In the genomic region with DNA sequence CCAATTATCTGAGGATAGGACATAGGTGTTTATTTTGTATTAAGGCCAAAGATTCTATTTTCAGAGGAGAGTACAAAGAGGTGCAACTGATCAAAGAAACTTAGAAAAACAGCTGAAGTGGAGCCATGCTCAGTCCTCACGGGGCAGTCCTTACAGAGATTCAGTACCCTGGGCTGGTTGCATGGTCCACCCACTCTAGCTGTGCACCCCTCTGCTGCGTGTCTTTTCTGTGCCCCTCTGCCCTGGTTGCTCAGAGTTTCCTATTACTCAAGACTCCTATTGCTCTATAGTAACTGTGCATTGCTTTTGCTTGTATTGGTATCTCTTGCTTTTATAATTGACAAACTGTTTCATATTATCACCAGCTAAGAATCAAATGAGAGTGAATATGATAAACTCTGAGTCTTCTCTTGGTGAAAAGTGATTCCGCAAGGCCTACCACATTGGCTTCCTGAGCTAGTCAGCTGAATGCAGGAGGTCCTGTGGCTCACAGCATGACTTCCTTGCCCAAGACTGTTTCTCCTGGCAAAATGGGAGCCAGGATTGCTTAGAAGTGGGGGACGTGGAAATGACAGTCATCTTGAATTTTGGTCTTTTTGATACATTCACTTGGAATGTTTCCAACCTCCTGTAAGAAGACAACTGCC, we compare ENCODE assay signal across 20 cellular contexts.
DNase-seq lines count a peak whose midpoint lies in the region; ATAC-seq and FAIRE-seq lines count a peak whose summit lies in the region.
"Had no signal": no experiment of that assay in that cellular context is flagged by ENCODE, and none has a peak within 500 bp of the region (broad histone marks: within the 10 kb centered on the region; RNA-seq: fewer than 3 reads in every experiment).

No MANE protein-coding gene starts in this region.

- no peak overlapping the region for H3K27ac ChIP-seq in mesenchymal stem cell (ENCODE audit: low read length, poor library complexity, severe bottlenecking)
- H3K27ac ChIP-seq: ascending aorta, heart right ventricle had no signal

- H2BK15ac ChIP-seq in mesenchymal stem cell (ENCODE audit: low read depth, poor library complexity, severe bottlenecking) = no peak overlapping the region

- H3K27me3 Mint-ChIP-seq in T-helper 2 cell treated with Interferon-gamma antibody and Interleukin-4, amounts not matched to agents 5 μg/mL and 100 μg/mL, for 36 hours (ENCODE audit: low read depth) = no peaks in the 10 kb centered on the region
- H3K27me3 Mint-ChIP-seq: activated B cell treated with CpG ODN at 0.5 μM for 24 hours; IgD-negative memory B cell; stimulated activated naive B cell treated with anti-CD40 and anti-IgM and Interleukin-4, amounts not matched to agents 10 μg/mL and 1 μg/mL and 100 μg/mL, for 72 hours had no signal

- WGBS in mesenchymal stem cell = 78% methylated on average over 3 of the region's 4 CpGs

- H3K27ac Mint-ChIP-seq in activated naive CD4-positive, alpha-beta T cell treated with anti-CD3 and anti-CD28 coated beads, Interleukin-2, amount 50 U/mL, for 72 hours = peak overlapping the region; percentile 53 to 57
- H3K27ac Mint-ChIP-seq in T-helper 2 cell treated with Interferon-gamma antibody and Interleukin-4, amounts not matched to agents 5 μg/mL and 100 μg/mL, for 36 hours = peak overlapping the region; percentile 56
- H3K27ac Mint-ChIP-seq: activated B cell treated with CpG ODN at 0.5 μM for 24 hours; stimulated activated naive B cell treated with anti-CD40 and anti-IgM and Interleukin-4, amounts not matched to agents 10 μg/mL and 1 μg/mL and 100 μg/mL, for 72 hours had no signal

- H3K4me2 ChIP-seq in mesenchymal stem cell (ENCODE audit: low read length, poor library complexity, severe bottlenecking) = no peak overlapping the region

- peaks cover 18% of the 10 kb centered on the region for H3K4me1 Mint-ChIP-seq in T-helper 2 cell treated with Interferon-gamma antibody and Interleukin-4, amounts not matched to agents 5 μg/mL and 100 μg/mL, for 36 hours (ENCODE audit: low read depth)
- H3K4me1 Mint-ChIP-seq: activated B cell treated with CpG ODN at 0.5 μM for 24 hours had no signal

- ATAC-seq in activated naive CD4-positive, alpha-beta T cell treated with anti-CD3 and anti-CD28 coated beads, Interleukin-2, amount 50 U/mL, for 72 hours = peak; percentile 68 to 70
- ATAC-seq: heart right ventricle; stimulated activated naive B cell treated with anti-CD40 and anti-IgM and Interleukin-4, amounts not matched to agents 10 μg/mL and 1 μg/mL and 100 μg/mL, for 72 hours had no signal

- no peak overlapping the region for H2BK5ac ChIP-seq in mesenchymal stem cell (ENCODE audit: low read depth, low read length, poor library complexity, severe bottlenecking)

- H3K4me3 Mint-ChIP-seq in T-helper 2 cell treated with Interferon-gamma antibody and Interleukin-4, amounts not matched to agents 5 μg/mL and 100 μg/mL, for 36 hours = no peak overlapping the region
- H3K4me3 Mint-ChIP-seq: activated B cell treated with CpG ODN at 0.5 μM for 24 hours; IgD-negative memory B cell; stimulated activated naive B cell treated with anti-CD40 and anti-IgM and Interleukin-4, amounts not matched to agents 10 μg/mL and 1 μg/mL and 100 μg/mL, for 72 hours had no signal

- no peaks in the 10 kb centered on the region for H3K9me3 ChIP-seq in mesenchymal stem cell (ENCODE audit: control insufficient read depth, low read length)
- H3K9me3 ChIP-seq: HAP-1 had no signal

- no peak overlapping the region for H2BK120ac ChIP-seq in mesenchymal stem cell (ENCODE audit: low read depth, low read length)

- H3K4ac ChIP-seq in mesenchymal stem cell (ENCODE audit: low read depth in 1 of 2, low read length in 2 of 2) = no peak overlapping the region

- no peak overlapping the region for H2BK12ac ChIP-seq in mesenchymal stem cell (ENCODE audit: low read length in 2 of 2)

- no peaks in the 10 kb centered on the region for H3K27me3 ChIP-seq in mesenchymal stem cell (ENCODE audit: control insufficient read depth in 1 of 2, insufficient read depth in 1 of 2, low read length in 2 of 2)
- H3K27me3 ChIP-seq: ascending aorta, heart right ventricle had no signal

- H3K79me1 ChIP-seq in mesenchymal stem cell (replicated peaks; ENCODE audit: low read length, poor library complexity, severe bottlenecking) = no peaks in the 10 kb centered on the region

- no peak overlapping the region for H3K9ac ChIP-seq in mesenchymal stem cell (ENCODE audit: low read length)

- peaks cover 5% of the 10 kb centered on the region for H3K4me1 ChIP-seq in mesenchymal stem cell (ENCODE audit: control insufficient read depth, insufficient read depth, low read depth, low read length)
- H3K4me1 ChIP-seq: ascending aorta, HAP-1, heart right ventricle had no signal

- H3K36me3 Mint-ChIP-seq in activated naive CD4-positive, alpha-beta T cell treated with anti-CD3 and anti-CD28 coated beads, Interleukin-2, amount 50 U/mL, for 72 hours = peaks cover 3 to 14% of the 10 kb centered on the region in 2 donors
- peaks cover 5% of the 10 kb centered on the region for H3K36me3 Mint-ChIP-seq in T-helper 2 cell treated with Interferon-gamma antibody and Interleukin-4, amounts not matched to agents 5 μg/mL and 100 μg/mL, for 36 hours (ENCODE audit: low read depth)
- H3K36me3 Mint-ChIP-seq: IgD-negative memory B cell had no signal

- H2AK5ac ChIP-seq in mesenchymal stem cell (ENCODE audit: low read length, severe bottlenecking) = peak overlapping the region; percentile 57

- no peak for DNase-seq in activated naive CD4-positive, alpha-beta T cell treated with anti-CD3 and anti-CD28 coated beads, Interleukin-2, amount 50 U/mL, for 72 hours (ENCODE audit: low spot score in 2 of 2)
- DNase-seq in activated naive CD4-positive, alpha-beta T cell treated with anti-CD3 and anti-CD28 coated beads, Interleukin-2, amount 50 U/mL, for 16 hours = no peak
- no peak for DNase-seq in T-helper 2 cell treated with Interferon-gamma antibody and Interleukin-4, amounts not matched to agents 5 μg/mL and 100 μg/mL, for 36 hours (ENCODE audit: low spot score)
- DNase-seq in mesenchymal stem cell = no peak
- DNase-seq in urothelium cell line (ENCODE audit: low spot score) = no peak
- no peak for DNase-seq in NCI-H526 treated with DMSO at 0.1 percent for 48 hours (lab: John Stamatoyannopoulos, UW)
- DNase-seq in inferior parietal cortex (ENCODE audit: extremely low spot score) = no peak
- DNase-seq in NOMO-1 treated with dmso at 0.1 percent for 144 hours (lab: John Stamatoyannopoulos, UW; ENCODE audit: unreplicated experiment) = no peak
- DNase-seq: activated B cell treated with CpG ODN at 0.5 μM for 24 hours; activated naive CD4-positive, alpha-beta T cell; GF-D8; heart right ventricle; NCI-H1105 treated with DMSO at 0.1 percent for 48 hours; NCI-H510A; stimulated activated naive B cell treated with anti-CD40 and anti-IgM and Interleukin-4, amounts not matched to agents 10 μg/mL and 1 μg/mL and 100 μg/mL, for 72 hours; T-helper 9 cell had no signal

- FAIRE-seq in urothelium cell line (lab: Jason Lieb, UNC) = peak; percentile 23

- H3K18ac ChIP-seq in mesenchymal stem cell (ENCODE audit: low read depth in 1 of 2, low read length in 2 of 2) = no peak overlapping the region

- no peak overlapping the region for H3K14ac ChIP-seq in mesenchymal stem cell (ENCODE audit: low read length in 2 of 2)

- no peak overlapping the region for H2AFZ ChIP-seq in mesenchymal stem cell (ENCODE audit: low read depth, low read length)

- H4K8ac ChIP-seq in mesenchymal stem cell (ENCODE audit: low read length) = no peak overlapping the region

- H3K23ac ChIP-seq in mesenchymal stem cell (ENCODE audit: low read length in 2 of 2) = no peak overlapping the region

- no peak overlapping the region for H4K91ac ChIP-seq in mesenchymal stem cell (ENCODE audit: low read length)

- no peak overlapping the region for H3K4me3 ChIP-seq in mesenchymal stem cell (ENCODE audit: insufficient read depth in 1 of 2, low read depth in 1 of 2, low read length in 2 of 2)
- H3K4me3 ChIP-seq: ascending aorta, HAP-1, heart right ventricle, skin epidermis had no signal

- H3K9me3 Mint-ChIP-seq in activated naive CD4-positive, alpha-beta T cell treated with anti-CD3 and anti-CD28 coated beads, Interleukin-2, amount 50 U/mL, for 72 hours = peaks cover 10 to 27% of the 10 kb centered on the region in 2 donors
- H3K9me3 Mint-ChIP-seq in T-helper 2 cell treated with Interferon-gamma antibody and Interleukin-4, amounts not matched to agents 5 μg/mL and 100 μg/mL, for 36 hours = peaks cover 22% of the 10 kb centered on the region

- peaks cover 0 to 3% of the 10 kb centered on the region in 2 experiments for H3K36me3 ChIP-seq in mesenchymal stem cell (ENCODE audit: control insufficient read depth in 1 of 2, insufficient read depth in 2 of 2, low read depth in 1 of 2, low read length in 2 of 2)
- H3K36me3 ChIP-seq: ascending aorta, HAP-1, heart right ventricle had no signal
